12 cellular contexts compared by ENCODE assay signal in genomic region chr2:30178618-30179404, GRCh38. TPM values are rescaled to one million over a fixed set of nuclear protein-coding genes. Genes with fewer than 3 reads are reported as not detected.
DNase-seq lines count a peak whose midpoint lies in the region; ATAC-seq and TF ChIP-seq lines count a peak whose summit lies in the region.
"Had no signal": no experiment of that assay in that cellular context is flagged by ENCODE, and none has a peak within 500 bp of the region (broad histone marks: within the 10 kb centered on the region; RNA-seq: fewer than 3 reads in every experiment).

No MANE protein-coding gene starts in this region.

- H3K36me3 Mint-ChIP-seq in chondrocyte (ENCODE audit: low read depth) (peaks cover 3% of the 10 kb centered on the region), WTC11 (no peaks in the 10 kb centered on the region)
- H3K36me3 Mint-ChIP-seq: naive B cell had no signal

- no peaks in the 10 kb centered on the region for H3K9me3 Mint-ChIP-seq in chondrocyte (ENCODE audit: low read depth)
- no peaks in the 10 kb centered on the region for H3K9me3 Mint-ChIP-seq in WTC11
- H3K9me3 Mint-ChIP-seq: endodermal cell, naive B cell had no signal

- no peak overlapping the region for H3K4me3 Mint-ChIP-seq in chondrocyte (ENCODE audit: unreplicated experiment)
- no peak overlapping the region for H3K4me3 Mint-ChIP-seq in WTC11
- H3K4me3 Mint-ChIP-seq: endodermal cell, naive B cell had no signal

- POLR2A ChIA-PET in WTC11 (lab: Charles Lee), result no interaction called here

- DNase-seq in HT1080 (ENCODE audit: low read depth) (peak; percentile 32), chondrocyte (ENCODE audit: low spot score) (no peak), left kidney (ENCODE audit: low read depth, low spot score) (peak; percentile 27), stromal cell of bone marrow (ENCODE audit: low read depth) (peak; percentile 41), NCI-H2196 (lab: John Stamatoyannopoulos, UW; ENCODE audit: unreplicated experiment) (no peak), iPS-NIHi7 (ENCODE audit: extremely low spot score) (no peak), NCI-H774 (lab: John Stamatoyannopoulos, UW) (no peak), WTC11 (ENCODE audit: low spot score) (no peak)
- DNase-seq: endodermal cell, GF-D8, naive B cell, NCI-H1694 had no signal

- CTCF ChIA-PET in WTC11 (lab: Charles Lee), result interaction anchor here (2.1 kb wide), 1 partner anchor 533 kb away, joined by 7 read pairs; no protein-coding TSS in a partner anchor

- peaks cover 4% of the 10 kb centered on the region for H3K27me3 Mint-ChIP-seq in chondrocyte (ENCODE audit: low read depth)
- no peaks in the 10 kb centered on the region for H3K27me3 Mint-ChIP-seq in WTC11 (ENCODE audit: low read depth)

- H3K4me1 Mint-ChIP-seq in chondrocyte (ENCODE audit: low read depth) (peaks cover 8% of the 10 kb centered on the region), WTC11 (no peaks in the 10 kb centered on the region)
- H3K4me1 Mint-ChIP-seq: endodermal cell had no signal

- ATAC-seq in WTC11, result no peak

- TF ChIP-seq CTCF in chondrocyte (IDR thresholded peaks at IDR 0.05) (no peak), WTC11 (IDR thresholded peaks at IDR 0.05) (no peak)

- H3K27ac Mint-ChIP-seq in chondrocyte (ENCODE audit: unreplicated experiment) (peak overlapping the region; percentile 6), WTC11 (no peak overlapping the region)
- H3K27ac Mint-ChIP-seq: endodermal cell had no signal

TF ChIP-seq in WTC11, 78 proteins besides CTCF, POLR2A, EP300 and RAD21:
- TF ChIP-seq, protein P1, sequence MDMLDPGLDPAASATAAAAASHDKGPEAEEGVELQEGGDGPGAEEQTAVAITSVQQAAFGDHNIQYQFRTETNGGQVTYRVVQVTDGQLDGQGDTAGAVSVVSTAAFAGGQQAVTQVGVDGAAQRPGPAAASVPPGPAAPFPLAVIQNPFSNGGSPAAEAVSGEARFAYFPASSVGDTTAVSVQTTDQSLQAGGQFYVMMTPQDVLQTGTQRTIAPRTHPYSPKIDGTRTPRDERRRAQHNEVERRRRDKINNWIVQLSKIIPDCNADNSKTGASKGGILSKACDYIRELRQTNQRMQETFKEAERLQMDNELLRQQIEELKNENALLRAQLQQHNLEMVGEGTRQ (CRISPR knock-in tag; IDR thresholded peaks at IDR 0.05), result no peak
- TF ChIP-seq, protein P2, sequence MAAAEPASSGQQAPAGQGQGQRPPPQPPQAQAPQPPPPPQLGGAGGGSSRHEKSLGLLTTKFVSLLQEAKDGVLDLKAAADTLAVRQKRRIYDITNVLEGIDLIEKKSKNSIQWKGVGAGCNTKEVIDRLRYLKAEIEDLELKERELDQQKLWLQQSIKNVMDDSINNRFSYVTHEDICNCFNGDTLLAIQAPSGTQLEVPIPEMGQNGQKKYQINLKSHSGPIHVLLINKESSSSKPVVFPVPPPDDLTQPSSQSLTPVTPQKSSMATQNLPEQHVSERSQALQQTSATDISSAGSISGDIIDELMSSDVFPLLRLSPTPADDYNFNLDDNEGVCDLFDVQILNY (CRISPR knock-in tag; IDR thresholded peaks at IDR 0.05), result no peak
- TF ChIP-seq ERG (CRISPR knock-in tag; IDR thresholded peaks at IDR 0.05) (no peak), CBFB (CRISPR knock-in tag; IDR thresholded peaks at IDR 0.05; ENCODE audit: low read depth) (no peak), CREM (CRISPR knock-in tag; IDR thresholded peaks at IDR 0.05) (no peak), AFF4 (CRISPR knock-in tag; IDR thresholded peaks at IDR 0.05; ENCODE audit: borderline replicate concordance) (no peak)
- TF ChIP-seq, protein P3, sequence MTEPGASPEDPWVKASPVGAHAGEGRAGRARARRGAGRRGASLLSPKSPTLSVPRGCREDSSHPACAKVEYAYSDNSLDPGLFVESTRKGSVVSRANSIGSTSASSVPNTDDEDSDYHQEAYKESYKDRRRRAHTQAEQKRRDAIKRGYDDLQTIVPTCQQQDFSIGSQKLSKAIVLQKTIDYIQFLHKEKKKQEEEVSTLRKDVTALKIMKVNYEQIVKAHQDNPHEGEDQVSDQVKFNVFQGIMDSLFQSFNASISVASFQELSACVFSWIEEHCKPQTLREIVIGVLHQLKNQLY (CRISPR knock-in tag; IDR thresholded peaks at IDR 0.05), result no peak
TF ChIP-seq in WTC11: peak in this region for 0.

RNA-seq across cellular contexts. Expression of gene YPEL5, which starts 32.0 kb away (rescaled TPM):
- 17.0 and 25.5 TPM in 2 replicates for total RNA-seq in HT1080 (2014; rRNA removed; shearing (Covaris generic))
- polyA plus RNA-seq in HT1080 (2015; cell fraction: cytosol; rRNA removed), result 39.6 and 50.1 TPM in 2 replicates
- 38.6 and 40.8 TPM in 2 replicates for polyA plus RNA-seq in HT1080 (2015; cell fraction: nucleus; rRNA removed)
- total RNA-seq in chondrocyte (75.3 to 93.3 TPM (median 82.8 TPM) in 3 replicates), WTC11 (2021) (25.3 to 27.3 TPM (median 26.5 TPM) in 3 replicates)

RNA-seq across cellular contexts. Expression of gene LBH, which starts 52.5 kb away (rescaled TPM):
- total RNA-seq in HT1080 (2014; rRNA removed; shearing (Covaris generic)), result 7.0 and 10.1 TPM in 2 replicates
- 6.4 and 7.6 TPM in 2 replicates for polyA plus RNA-seq in HT1080 (2015; cell fraction: cytosol; rRNA removed)
- 3.0 and 3.6 TPM in 2 replicates for polyA plus RNA-seq in HT1080 (2015; cell fraction: nucleus; rRNA removed)
- total RNA-seq in chondrocyte, result 88.6 to 96.6 TPM (median 88.8 TPM) in 3 replicates
- 30.8 to 47.3 TPM (median 34.7 TPM) in 3 replicates for total RNA-seq in WTC11 (2021)

Comparison
In these comparisons a context has a peak if more than half of its experiments do, and no peak if none do; other contexts are left out.
1. DNase-seq: peak in HT1080 (single experiment), left kidney (single experiment) and stromal cell of bone marrow (single experiment); none in chondrocyte (single experiment), NCI-H2196 (single experiment), iPS-NIHi7 (single experiment), NCI-H774 (single experiment) and WTC11 (single experiment).